ENCODE assay signal across 8 cellular contexts in genomic region chr9:85741875-85742629, GRCh38. TPM values are rescaled to one million over a fixed set of nuclear protein-coding genes. Genes with fewer than 3 reads are reported as not detected.
DNase-seq lines count a peak whose midpoint lies in the region; ATAC-seq and TF ChIP-seq lines count a peak whose summit lies in the region.

AGTPBP1 (minus strand) TSS chr9:85741954; CDS start chr9:85712533, 29,421 bp downstream.

- H3K9me3 ChIP-seq in gastroesophageal sphincter = no peaks in the 10 kb centered on the region

- peak within 1 kb of the TSS; percentile 94 for H3K27ac Mint-ChIP-seq in activated naive CD4-positive, alpha-beta T cell treated with anti-CD3 and anti-CD28 coated beads for 36 hours

- H3K27me3 ChIP-seq in gastroesophageal sphincter = peaks cover 9% of the 10 kb centered on the region

- ATAC-seq in gastroesophageal sphincter = peak; percentile 97

- H3K36me3 ChIP-seq in gastroesophageal sphincter = no peaks in the 10 kb centered on the region

- no peaks in the 10 kb centered on the region for H3K9me3 Mint-ChIP-seq in activated naive CD4-positive, alpha-beta T cell treated with anti-CD3 and anti-CD28 coated beads for 36 hours

- peak within 1 kb of the TSS; percentile 83 for H3K4me3 Mint-ChIP-seq in activated naive CD4-positive, alpha-beta T cell treated with anti-CD3 and anti-CD28 coated beads for 36 hours

- peaks cover 30% of the 10 kb centered on the region for H3K4me1 Mint-ChIP-seq in activated naive CD4-positive, alpha-beta T cell treated with anti-CD3 and anti-CD28 coated beads for 36 hours (ENCODE audit: low read depth)

- H3K27ac ChIP-seq in gastroesophageal sphincter = peak within 1 kb of the TSS; percentile 49 to 92 (median 90)

- intact Hi-C loops in activated naive CD4-positive, alpha-beta T cell treated with anti-CD3 and anti-CD28 coated beads for 36 hours (cut with micrococcal nuclease) = loop anchor here (1.0 kb wide), 9 partner anchors 16 to 1821 kb away; partner anchors contain the start of genes HNRNPK, ISCA1, KIF27 and RMI1

- H3K4me3 ChIP-seq in gastroesophageal sphincter = peak within 1 kb of the TSS; percentile 71 to 92

- CTCF ChIA-PET in HEK293T (lab: Yijun Ruan, JAX) = interaction anchor here (0.6 kb wide), 1 partner anchor 36 kb away, joined by 3 read pairs; no protein-coding TSS in a partner anchor
- CTCF ChIA-PET in activated naive CD4-positive, alpha-beta T cell treated with anti-CD3 and anti-CD28 coated beads for 36 hours (lab: Charles Lee) = interaction anchor here (1.1 kb wide), 1 partner anchor 1448 kb away, joined by 3 read pairs; no protein-coding TSS in a partner anchor

- peaks cover 6% of the 10 kb centered on the region for H3K27me3 Mint-ChIP-seq in activated naive CD4-positive, alpha-beta T cell treated with anti-CD3 and anti-CD28 coated beads for 36 hours (ENCODE audit: low read depth)

- TF ChIP-seq CTCF in gastroesophageal sphincter (IDR thresholded peaks at IDR 0.05) = no peak

- WGBS in gastroesophageal sphincter (ENCODE audit: low coverage in 1 of 2), 2 donors = 0% methylated on average over 6 to 9 of the region's 78 CpGs

- peaks cover 0 to 24% (median 0%) of the 10 kb centered on the region in 3 donors for H3K4me1 ChIP-seq in gastroesophageal sphincter

- DNase-seq in GM03348 (ENCODE audit: low spot score) (peak; percentile 98), HEK293T (ENCODE audit: extremely low spot score) (peak; percentile 93), MV-4-11 (lab: John Stamatoyannopoulos, UW) (peak; percentile 88), SK-N-DZ (ENCODE audit: low spot score) (peak; percentile 92), nucleus accumbens (lab: John Stamatoyannopoulos, UW) (peak; percentile 8 to 96 (median 84)), superior temporal gyrus (ENCODE audit: extremely low spot score) (peak; percentile 90)
- DNase-seq in activated naive CD4-positive, alpha-beta T cell treated with anti-CD3 and anti-CD28 coated beads for 36 hours = peak; percentile 95

- TF ChIP-seq EP300 in gastroesophageal sphincter (IDR thresholded peaks at IDR 0.05) = no peak

- peak; percentile 29 to 36 for TF ChIP-seq POLR2A in gastroesophageal sphincter (IDR thresholded peaks at IDR 0.05)

- POLR2A ChIA-PET in HEK293T (lab: Yijun Ruan, JAX) = interaction anchor here (0.6 kb wide), 1 partner anchor 15 kb away, joined by 3 read pairs; no protein-coding TSS in a partner anchor

- H3K36me3 Mint-ChIP-seq in activated naive CD4-positive, alpha-beta T cell treated with anti-CD3 and anti-CD28 coated beads for 36 hours (ENCODE audit: low read depth) = no peaks in the 10 kb centered on the region

TF ChIP-seq in HEK293T, 16 proteins besides CTCF, POLR2A, EP300 and RAD21:
- peak; percentile 91 for TF ChIP-seq PKNOX1 (IDR thresholded peaks at IDR 0.05)
- peak; percentile 30; the same call in 1 of the 2 replicates for TF ChIP-seq L3MBTL2 (conservative IDR thresholded peaks at IDR 0.05)
- peak; percentile 56; the same call in 1 of the 2 replicates for TF ChIP-seq ARNT (IDR thresholded peaks at IDR 0.05)
- TF ChIP-seq CTBP1 (IDR thresholded peaks at IDR 0.05; ENCODE audit: borderline replicate concordance) = no peak
- TF ChIP-seq HDGF (IDR thresholded peaks at IDR 0.05; ENCODE audit: borderline replicate concordance) = no peak

RNA-seq across cellular contexts. Expression of gene AGTPBP1, which starts in this region (rescaled TPM):
- 50.6 and 57.3 TPM in 2 replicates for polyA plus RNA-seq in SK-N-DZ (2014; cell fraction: cytosol; rRNA removed)
- polyA plus RNA-seq in SK-N-DZ (2014; cell fraction: nucleus; rRNA removed) = 47.5 and 49.2 TPM in 2 replicates
- 10 to 100 TPM; 37.6 to 39.0 TPM for total RNA-seq in activated naive CD4-positive, alpha-beta T cell treated with anti-CD3 and anti-CD28 coated beads for 36 hours
- total RNA-seq in gastroesophageal sphincter = 10 to 100 TPM; 15.3 to 29.7 (median 19.1) TPM

Comparison
In these comparisons a context has a peak if more than half of its experiments do, and no peak if none do; other contexts are left out.
1. Peak in every context shown above with its lines: DNase-seq, ATAC-seq, H3K4me3 ChIP-seq and H3K27ac ChIP-seq.